ENCODE assay signal across 8 cellular contexts in genomic region chr10:86970152-86970886, GRCh38. TPM values are rescaled to one million over a fixed set of nuclear protein-coding genes. Genes with fewer than 3 reads are reported as not detected.
DNase-seq lines count a peak whose midpoint lies in the region; ATAC-seq and TF ChIP-seq lines count a peak whose summit lies in the region.

No MANE protein-coding gene starts in this region.

- H3K9me3 ChIP-seq in AG04450 (ENCODE audit: control insufficient read depth, insufficient read depth, low read length) (no peaks in the 10 kb centered on the region; the same call in 1 of the 2 replicates), adipocyte (ENCODE audit: control insufficient read depth, low read length) (no peaks in the 10 kb centered on the region), right atrium auricular region (no peaks in the 10 kb centered on the region)

- peak overlapping the region; percentile 98 for H3K9ac ChIP-seq in adipocyte (ENCODE audit: low read length)

- POLR2A ChIA-PET in AG04450 (lab: Yijun Ruan, JAX), result interaction anchor here (0.6 to 1.3 kb wide), 12 partner anchors 10 to 283 kb away, joined by 3 to 6 read pairs (median 4); partner anchors contain the start of genes GLUD1, SHLD2 and SNCG
- POLR2A ChIA-PET in HEK293T (lab: Yijun Ruan, JAX), result no interaction called here

- TF ChIP-seq CTCF in AG04450 (IDR thresholded peaks at IDR 0.05; ENCODE audit: low read depth, low read length) (no peak), right atrium auricular region (IDR thresholded peaks at IDR 0.05) (no peak), retinal pigment epithelial cell (conservative IDR thresholded peaks at IDR 0.05; ENCODE audit: low read depth, low read length) (no peak)

- H3K36me3 ChIP-seq in adipocyte (ENCODE audit: control insufficient read depth, insufficient read depth, low read length, severe bottlenecking) (no peaks in the 10 kb centered on the region), right atrium auricular region (no peaks in the 10 kb centered on the region)

- CTCF ChIA-PET in AG04450 (lab: Charles Lee), result interaction anchor here (0.6 to 1.4 kb wide), 5 partner anchors 31 to 570 kb away, joined by 3 to 11 read pairs (median 4); no protein-coding TSS in a partner anchor
- CTCF ChIA-PET in HEK293T (lab: Yijun Ruan, JAX), result interaction anchor here (1.3 kb wide), 1 partner anchor 25 kb away, joined by 3 read pairs; no protein-coding TSS in a partner anchor

- H3K27ac ChIP-seq in AG04450 (ENCODE audit: low read depth, low read length), result peak overlapping the region; percentile 97
- peak overlapping the region; percentile 95 to 98 for H3K27ac ChIP-seq in right atrium auricular region

- ATAC-seq in HG02970 (IDR thresholded peaks at IDR 0.05; ENCODE audit: low FRiP score, unreplicated experiment) (no peak), HG03139 (IDR thresholded peaks at IDR 0.05; ENCODE audit: unreplicated experiment) (no peak)

- H3K4me3 ChIP-seq in AG04450 (ENCODE audit: low read depth, low read length), result peak overlapping the region; percentile 70
- H3K4me3 ChIP-seq in adipocyte (ENCODE audit: low read length), result peak overlapping the region; percentile 81
- H3K4me3 ChIP-seq in right atrium auricular region, result peak overlapping the region; percentile 60 to 61
- peak overlapping the region; percentile 54 for H3K4me3 ChIP-seq in retinal pigment epithelial cell (ENCODE audit: low read length)

- H3K27me3 ChIP-seq in AG04450 (ENCODE audit: control insufficient read depth, insufficient read depth, low read length), result no peaks in the 10 kb centered on the region
- no peaks in the 10 kb centered on the region for H3K27me3 ChIP-seq in adipocyte (replicated peaks; ENCODE audit: control insufficient read depth, insufficient read depth, low read length)
- H3K27me3 ChIP-seq in right atrium auricular region, result no peaks in the 10 kb centered on the region

- DNase-seq in AG04450 (ENCODE audit: low read depth, low spot score) (no peak), HEK293T (ENCODE audit: extremely low spot score) (peak; percentile 3), adipocyte (ENCODE audit: low read depth) (peak; percentile 58), right atrium auricular region (ENCODE audit: low spot score) (peak; percentile 89), retinal pigment epithelial cell (ENCODE audit: low read depth) (no peak), NCI-H187 (lab: John Stamatoyannopoulos, UW) (no peak)

- peaks cover 55% of the 10 kb centered on the region for H3K4me1 ChIP-seq in adipocyte (ENCODE audit: control insufficient read depth, insufficient read depth, low read length)
- peaks cover 0 to 59% of the 10 kb centered on the region in 2 donors for H3K4me1 ChIP-seq in right atrium auricular region

TF ChIP-seq in HEK293T, 16 proteins besides CTCF, POLR2A, EP300 and RAD21:
- no peak for TF ChIP-seq BHLHE40 (IDR thresholded peaks at IDR 0.05; ENCODE audit: borderline replicate concordance)
- TF ChIP-seq FOXM1 (IDR thresholded peaks at IDR 0.05; ENCODE audit: borderline replicate concordance), result no peak
- TF ChIP-seq ARNT (IDR thresholded peaks at IDR 0.05), result no peak
- no peak for TF ChIP-seq LEF1 (IDR thresholded peaks at IDR 0.05; ENCODE audit: borderline replicate concordance)
- no peak for TF ChIP-seq ZNF384 (IDR thresholded peaks at IDR 0.05)
- no peak for TF ChIP-seq CTBP1 (IDR thresholded peaks at IDR 0.05; ENCODE audit: borderline replicate concordance)
- TF ChIP-seq ELF4 (IDR thresholded peaks at IDR 0.05), result no peak
- no peak for TF ChIP-seq FOXK2 (IDR thresholded peaks at IDR 0.05)
- no peak for TF ChIP-seq PKNOX1 (IDR thresholded peaks at IDR 0.05)
- no peak for TF ChIP-seq SP1 (IDR thresholded peaks at IDR 0.05)
- TF ChIP-seq TARDBP (IDR thresholded peaks at IDR 0.05), result no peak
- no peak for TF ChIP-seq L3MBTL2 (conservative IDR thresholded peaks at IDR 0.05)
- no peak for TF ChIP-seq HDGF (IDR thresholded peaks at IDR 0.05; ENCODE audit: borderline replicate concordance)
- TF ChIP-seq SUZ12 (IDR thresholded peaks at IDR 0.05), result no peak

RNA-seq across cellular contexts. Expression of gene ADIRF, which starts 2.0 kb away (rescaled TPM):
- 3.9 and 5.9 TPM in 2 replicates for polyA plus RNA-seq in AG04450 (2011; rRNA removed)
- 0.37 and 0.56 TPM in 2 replicates for polyA minus RNA-seq in AG04450 (2011; rRNA and poly(A)+ RNA removed)
- 100 to 1,000 TPM in 1 of 2 donors, 10 to 100 TPM in 1; 67.8 to 195 TPM for total RNA-seq in right atrium auricular region

RNA-seq across cellular contexts. Expression of gene SNCG, which starts 11.9 kb away (rescaled TPM):
- polyA plus RNA-seq in AG04450 (2011; rRNA removed), result 4.6 and 5.3 TPM in 2 replicates
- polyA minus RNA-seq in AG04450 (2011; rRNA and poly(A)+ RNA removed), result 2.6 and 2.9 TPM in 2 replicates
- 10 to 100 TPM; 20.9 to 33.8 TPM for total RNA-seq in right atrium auricular region

RNA-seq across cellular contexts. Expression of gene MMRN2, which starts 12.9 kb away (rescaled TPM):
- polyA plus RNA-seq in AG04450 (2011; rRNA removed), result 0.55 and 0.69 TPM in 2 replicates
- 0.28 and 1.6 TPM in 2 replicates for polyA minus RNA-seq in AG04450 (2011; rRNA and poly(A)+ RNA removed)
- 10 to 100 TPM; 57.0 to 81.3 TPM for total RNA-seq in right atrium auricular region

RNA-seq across cellular contexts. Expression of gene FAM25A, which starts 49.8 kb away (rescaled TPM):
- polyA plus RNA-seq in AG04450 (2011; rRNA removed), result not detected in 2 replicates
- not detected in 2 replicates for polyA minus RNA-seq in AG04450 (2011; rRNA and poly(A)+ RNA removed)
- total RNA-seq in right atrium auricular region, result not detected

Comparison
In these comparisons a context has a peak if more than half of its experiments do, and no peak if none do; other contexts are left out.
1. DNase-seq: peak in HEK293T (single experiment), adipocyte (single experiment) and right atrium auricular region (single experiment); none in AG04450 (single experiment), retinal pigment epithelial cell (single experiment) and NCI-H187 (0 of 2).
2. Peak in every context shown above with its lines, with median percentiles within 50 percentile points of each other: H3K4me3 ChIP-seq.